Comparison of ENCODE assay signal across 28 cellular contexts in genomic region chr1:175090775-175091174, GRCh38. TPM values are rescaled to one million over a fixed set of nuclear protein-coding genes. Genes with fewer than 3 reads are reported as not detected.
DNase-seq lines count a peak whose midpoint lies in the region; ATAC-seq and TF ChIP-seq lines count a peak whose summit lies in the region.
"Had no signal": no experiment of that assay in that cellular context is flagged by ENCODE, and none has a peak within 500 bp of the region (broad histone marks: within the 10 kb centered on the region; RNA-seq: fewer than 3 reads in every experiment).

No MANE protein-coding gene starts in this region.

- peaks cover 4% of the 10 kb centered on the region for H3K4me1 ChIP-seq in adipocyte (ENCODE audit: control insufficient read depth, insufficient read depth, low read length)
- peaks cover 0 to 18% (median 0%) of the 10 kb centered on the region in 9 donors for H3K4me1 ChIP-seq in heart right ventricle
- H3K4me1 ChIP-seq in rectal smooth muscle tissue (ENCODE audit: control insufficient read depth, insufficient read depth, low read length): no peaks in the 10 kb centered on the region
- H3K4me1 ChIP-seq in CD8-positive, alpha-beta T cell (ENCODE audit: insufficient read depth, low read length): no peaks in the 10 kb centered on the region
- H3K4me1 ChIP-seq: Peyer's patch had no signal

- no peak overlapping the region for H3K4me3 ChIP-seq in adipocyte (ENCODE audit: low read length)
- no peak overlapping the region for H3K4me3 ChIP-seq in heart right ventricle
- no peak overlapping the region for H3K4me3 ChIP-seq in rectal smooth muscle tissue (ENCODE audit: low read length)
- no peak overlapping the region for H3K4me3 ChIP-seq in CD8-positive, alpha-beta T cell (ENCODE audit: low read depth, low read length)
- H3K4me3 ChIP-seq: GM23338, HAP-1, Peyer's patch, SK-N-MC had no signal

- H3K4me3 Mint-ChIP-seq in activated naive CD4-positive, alpha-beta T cell treated with anti-CD3 and anti-CD28 coated beads for 36 hours: no peak overlapping the region
- H3K4me3 Mint-ChIP-seq in CD8-positive, alpha-beta T cell: no peak overlapping the region
- H3K4me3 Mint-ChIP-seq: CD8-positive, alpha-beta memory T cell; GM23338 had no signal

- TF ChIP-seq CTCF in heart right ventricle (IDR thresholded peaks at IDR 0.05): no peak
- TF ChIP-seq CTCF in CD8-positive, alpha-beta T cell (IDR thresholded peaks at IDR 0.05): no peak

- H3K4me1 Mint-ChIP-seq in activated naive CD4-positive, alpha-beta T cell treated with anti-CD3 and anti-CD28 coated beads for 36 hours (ENCODE audit: low read depth): no peaks in the 10 kb centered on the region
- no peaks in the 10 kb centered on the region for H3K4me1 Mint-ChIP-seq in CD8-positive, alpha-beta T cell (ENCODE audit: low read depth)
- H3K4me1 Mint-ChIP-seq: CD8-positive, alpha-beta memory T cell had no signal

- WGBS in heart right ventricle, 2 donors: 86 to 93% methylated on average over 2 of the region's 2 CpGs

- peak overlapping the region in 4 of 10 donors; percentile 45 to 61 (median 55) for H3K27ac ChIP-seq in heart right ventricle
- peak overlapping the region; percentile 28 for H3K27ac ChIP-seq in rectal smooth muscle tissue (ENCODE audit: low read depth, low read length)
- H3K27ac ChIP-seq in CD8-positive, alpha-beta T cell (ENCODE audit: low read depth, low read length): no peak overlapping the region
- H3K27ac ChIP-seq: Peyer's patch, SK-N-MC had no signal

- peak; percentile 47 for DNase-seq in SKM-1 treated with dmso at 0.1 percent for 144 hours (lab: John Stamatoyannopoulos, UW; ENCODE audit: unreplicated experiment)
- no peak for DNase-seq in SKM-1 (lab: John Stamatoyannopoulos, UW; ENCODE audit: unreplicated experiment)
- peak; percentile 39 for DNase-seq in adipocyte (ENCODE audit: low read depth)
- DNase-seq in heart right ventricle: peak; percentile 24 to 38
- no peak for DNase-seq in activated naive CD4-positive, alpha-beta T cell treated with anti-CD3 and anti-CD28 coated beads for 36 hours
- DNase-seq in DMS153 (lab: John Stamatoyannopoulos, UW): no peak
- no peak for DNase-seq in CD8-positive, alpha-beta T cell
- DNase-seq: 8988T; AML-193; C1 segment of cervical spinal cord; Calu3; CD8-positive, alpha-beta memory T cell; KG1; NCI-H1048; NCI-H146; NCI-H2029; NCI-H2171; NCI-H345; NCI-H524; NCI-H774; NK-92 treated with Interleukin-12 subunit alpha and Interleukin-12 subunit beta, amount 100 ng/mL, for 24 hours; Peyer's patch had no signal

- H3K9ac ChIP-seq in adipocyte (ENCODE audit: low read length) (no peak overlapping the region), rectal smooth muscle tissue (ENCODE audit: low read length) (no peak overlapping the region)

- no peaks in the 10 kb centered on the region for H3K9me3 Mint-ChIP-seq in activated naive CD4-positive, alpha-beta T cell treated with anti-CD3 and anti-CD28 coated beads for 36 hours
- no peaks in the 10 kb centered on the region for H3K9me3 Mint-ChIP-seq in CD8-positive, alpha-beta T cell
- H3K9me3 Mint-ChIP-seq: CD8-positive, alpha-beta memory T cell; GM23338 had no signal

- peak in 7 of 8 donors; percentile 77 to 86 (median 80) for ATAC-seq in heart right ventricle
- ATAC-seq in CD8-positive, alpha-beta T cell: no peak
- ATAC-seq: GM23338 had no signal

- CTCF ChIA-PET in activated naive CD4-positive, alpha-beta T cell treated with anti-CD3 and anti-CD28 coated beads for 36 hours (lab: Charles Lee): interaction anchor here (1.6 kb wide), 1 partner anchor 34 kb away, joined by 5 read pairs; no protein-coding TSS in a partner anchor
- CTCF ChIA-PET in CD8-positive, alpha-beta T cell (lab: Charles Lee): no interaction called here

- no peaks in the 10 kb centered on the region for H3K27me3 Mint-ChIP-seq in activated naive CD4-positive, alpha-beta T cell treated with anti-CD3 and anti-CD28 coated beads for 36 hours (ENCODE audit: low read depth)
- H3K27me3 Mint-ChIP-seq in CD8-positive, alpha-beta T cell (ENCODE audit: low read depth): peaks cover 2% of the 10 kb centered on the region

- no peak overlapping the region for H3K27ac Mint-ChIP-seq in activated naive CD4-positive, alpha-beta T cell treated with anti-CD3 and anti-CD28 coated beads for 36 hours
- no peak overlapping the region for H3K27ac Mint-ChIP-seq in CD8-positive, alpha-beta T cell
- H3K27ac Mint-ChIP-seq: CD8-positive, alpha-beta memory T cell; GM23338 had no signal

- H3K36me3 Mint-ChIP-seq in activated naive CD4-positive, alpha-beta T cell treated with anti-CD3 and anti-CD28 coated beads for 36 hours (ENCODE audit: low read depth): no peaks in the 10 kb centered on the region
- H3K36me3 Mint-ChIP-seq in CD8-positive, alpha-beta T cell: no peaks in the 10 kb centered on the region
- H3K36me3 Mint-ChIP-seq: CD8-positive, alpha-beta memory T cell had no signal

- H3K27me3 ChIP-seq in adipocyte (replicated peaks; ENCODE audit: control insufficient read depth, insufficient read depth, low read length) (no peaks in the 10 kb centered on the region), heart right ventricle (no peaks in the 10 kb centered on the region), rectal smooth muscle tissue (ENCODE audit: control insufficient read depth, insufficient read depth, low read length) (no peaks in the 10 kb centered on the region)
- H3K27me3 ChIP-seq in CD8-positive, alpha-beta T cell (ENCODE audit: insufficient read depth, low read length): no peaks in the 10 kb centered on the region
- H3K27me3 ChIP-seq: Peyer's patch had no signal

- POLR2A ChIA-PET in CD8-positive, alpha-beta T cell (lab: Charles Lee): no interaction called here

- no peaks in the 10 kb centered on the region for H3K36me3 ChIP-seq in adipocyte (ENCODE audit: control insufficient read depth, insufficient read depth, low read length, severe bottlenecking)
- H3K36me3 ChIP-seq in heart right ventricle: no peaks in the 10 kb centered on the region
- no peaks in the 10 kb centered on the region for H3K36me3 ChIP-seq in rectal smooth muscle tissue (ENCODE audit: control insufficient read depth, insufficient read depth, low read length)
- H3K36me3 ChIP-seq in CD8-positive, alpha-beta T cell (ENCODE audit: insufficient read depth, low read length): no peaks in the 10 kb centered on the region
- H3K36me3 ChIP-seq: HAP-1, Peyer's patch had no signal

- intact Hi-C loops in heart right ventricle (cut with DNase I): no loop called here
- intact Hi-C loops in activated naive CD4-positive, alpha-beta T cell treated with anti-CD3 and anti-CD28 coated beads for 36 hours (cut with micrococcal nuclease): no loop called here
- intact Hi-C loops in CD8-positive, alpha-beta T cell (cut with DNase I, micrococcal nuclease): no loop called here

- H3K9me3 ChIP-seq in adipocyte (ENCODE audit: control insufficient read depth, low read length) (no peaks in the 10 kb centered on the region), heart right ventricle (no peaks in the 10 kb centered on the region)
- no peaks in the 10 kb centered on the region for H3K9me3 ChIP-seq in CD8-positive, alpha-beta T cell (ENCODE audit: low read length)
- H3K9me3 ChIP-seq: HAP-1, Peyer's patch had no signal

RNA-seq across cellular contexts. Expression of gene TNN, which starts 23.1 kb away (rescaled TPM):
- 1 to 10 TPM in 1 of 10 donors, under 1 TPM in 8, not detected in 1; 0.08 to 1.1 (median 0.14) TPM for total RNA-seq in heart right ventricle
- polyA plus RNA-seq in heart right ventricle: under 1 TPM; 0.03 to 0.07 TPM
- total RNA-seq in activated naive CD4-positive, alpha-beta T cell treated with anti-CD3 and anti-CD28 coated beads for 36 hours: not detected
- not detected for total RNA-seq in CD8-positive, alpha-beta T cell
- total RNA-seq: CD8-positive, alpha-beta memory T cell; OCI-LY7 had no signal
- polyA plus RNA-seq: AG04450; CD8-positive, alpha-beta memory T cell had no signal

Comparison
In these comparisons a context has a peak if more than half of its experiments do, and no peak if none do; other contexts are left out.
1. DNase-seq: peak in SKM-1 treated with dmso at 0.1 percent for 144 hours (single experiment), adipocyte (single experiment) and heart right ventricle (2 of 2); none in SKM-1 (single experiment), activated naive CD4-positive, alpha-beta T cell treated with anti-CD3 and anti-CD28 coated beads for 36 hours (single experiment), DMS153 (single experiment) and CD8-positive, alpha-beta T cell (0 of 7).